In the genomic region with DNA sequence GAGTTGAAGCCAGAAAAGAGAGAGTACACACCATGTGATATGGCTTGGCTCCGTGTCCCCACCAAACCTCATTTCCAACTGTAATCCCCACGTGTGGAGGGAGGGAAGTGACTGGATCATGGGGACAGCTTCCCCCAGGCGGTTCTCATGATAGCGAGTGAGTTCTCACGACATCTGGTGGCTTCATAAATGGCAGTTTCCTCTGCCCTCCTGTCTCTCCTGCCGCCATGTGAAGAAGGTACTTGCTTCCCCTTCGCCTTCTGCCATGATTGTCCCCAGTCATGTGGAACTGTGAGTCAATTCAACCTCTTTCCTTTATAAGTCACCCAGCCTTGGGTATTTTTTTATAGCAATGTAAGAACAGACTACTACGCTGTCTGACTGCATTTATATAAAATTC, we compare ENCODE assay signal across 14 cellular contexts. TPM values are rescaled to one million over a fixed set of nuclear protein-coding genes. Genes with fewer than 3 reads are reported as not detected.
A peak's percentile ranks its signal among the peaks of the same experiment; 100 is the strongest.
DNase-seq lines count a peak whose midpoint lies in the region; ATAC-seq, FAIRE-seq and TF ChIP-seq lines count a peak whose summit lies in the region.
"Had no signal": no experiment of that assay in that cellular context is flagged by ENCODE, and none has a peak within 500 bp of the region (broad histone marks: within the 10 kb centered on the region; RNA-seq: fewer than 3 reads in every experiment).

No MANE protein-coding gene starts in this region.

- H3K27ac ChIP-seq in left ventricle myocardium inferior (replicated peaks): peak overlapping the region; percentile 61
- H3K27ac ChIP-seq in Panc1 (ENCODE audit: low read length): peak overlapping the region; percentile 53
- H3K27ac ChIP-seq: PC-9 had no signal

- H3K4me3 ChIP-seq in left ventricle myocardium inferior (peak overlapping the region; percentile 19), Panc1 (ENCODE audit: low read depth in 2 of 2, low read length in 2 of 2) (no peak overlapping the region)
- H3K4me3 ChIP-seq: ovary, PC-9 had no signal

- H3K27me3 ChIP-seq in left ventricle myocardium inferior (ENCODE audit: low read depth): no peaks in the 10 kb centered on the region
- H3K27me3 ChIP-seq in Panc1 (ENCODE audit: control insufficient read depth, insufficient read depth, low read length): no peaks in the 10 kb centered on the region
- H3K27me3 ChIP-seq: heart right ventricle, ovary had no signal

- no TSS peak for BruUV-seq in Panc1 (replicated peaks; lab: Mats Ljungman, UMichigan)

- H3K27ac Mint-ChIP-seq in stimulated activated memory B cell treated with anti-CD40 and anti-IgM and Interleukin-4, amounts not matched to agents 10 μg/mL and 1 μg/mL and 100 μg/mL, for 72 hours: peak overlapping the region; percentile 53
- peak overlapping the region in 1 of 2 donors; percentile 24 for H3K27ac Mint-ChIP-seq in stimulated activated naive CD8-positive, alpha-beta T cell treated with anti-CD3 and anti-CD28 coated beads, Interleukin-15, amount 100 ng/mL, for 72 hours
- H3K27ac Mint-ChIP-seq: activated CD4-positive, alpha-beta memory T cell treated with anti-CD3 and anti-CD28 coated beads for 36 hours had no signal

- CTCF ChIA-PET in Panc1 (lab: Charles Lee): interaction anchor here (1.1 kb wide), 1 partner anchor 29 kb away, joined by 3 read pairs; no protein-coding TSS in a partner anchor

- in situ Hi-C loops in Panc1 (cut with HindIII; ENCODE audit: low pct_unique_long_range_greater_than_20kb, low sequenced_read_pairs): no loop called here

- H3K4me1 Mint-ChIP-seq in stimulated activated memory B cell treated with anti-CD40 and anti-IgM and Interleukin-4, amounts not matched to agents 10 μg/mL and 1 μg/mL and 100 μg/mL, for 72 hours: peaks cover 56% of the 10 kb centered on the region
- H3K4me1 Mint-ChIP-seq in stimulated activated naive CD8-positive, alpha-beta T cell treated with anti-CD3 and anti-CD28 coated beads, Interleukin-15, amount 100 ng/mL, for 72 hours: peaks cover 62% of the 10 kb centered on the region

- H3K36me3 Mint-ChIP-seq in stimulated activated memory B cell treated with anti-CD40 and anti-IgM and Interleukin-4, amounts not matched to agents 10 μg/mL and 1 μg/mL and 100 μg/mL, for 72 hours: peaks cover 15% of the 10 kb centered on the region
- H3K36me3 Mint-ChIP-seq: activated CD4-positive, alpha-beta memory T cell treated with anti-CD3 and anti-CD28 coated beads for 36 hours had no signal

- DNase-seq in left ventricle myocardium inferior (no peak), left cardiac atrium (no peak), Panc1 (ENCODE audit: low read depth, low spot score) (no peak), foreskin melanocyte (peak; percentile 71), NCI-H69 (lab: John Stamatoyannopoulos, UW) (no peak), RCC 7860 (ENCODE audit: low spot score) (no peak)
- no peak for DNase-seq in stimulated activated naive CD8-positive, alpha-beta T cell treated with anti-CD3 and anti-CD28 coated beads, Interleukin-15, amount 100 ng/mL, for 72 hours
- DNase-seq: activated CD4-positive, alpha-beta memory T cell treated with anti-CD3 and anti-CD28 coated beads for 36 hours; activated effector memory CD4-positive, alpha-beta T cell treated with anti-CD3 and anti-CD28 coated beads, Interleukin-2, amount 50 U/mL, for 16 hours; PC-9 had no signal

- H3K9me3 ChIP-seq in left ventricle myocardium inferior (replicated peaks): no peaks in the 10 kb centered on the region
- H3K9me3 ChIP-seq in Panc1 (ENCODE audit: control insufficient read depth, insufficient read depth, low read depth, low read length): no peaks in the 10 kb centered on the region
- H3K9me3 ChIP-seq: heart right ventricle, ovary had no signal

- POLR2A ChIA-PET in Panc1 (lab: Charles Lee): no interaction called here

- no peak for FAIRE-seq in RCC 7860 (lab: Jason Lieb, UNC)
- FAIRE-seq: H1 had no signal

- H3K36me3 ChIP-seq in left ventricle myocardium inferior (no peaks in the 10 kb centered on the region), Panc1 (ENCODE audit: control insufficient read depth, insufficient read depth, low read length) (no peaks in the 10 kb centered on the region)
- H3K36me3 ChIP-seq: heart right ventricle, ovary had no signal

- peaks cover 64% of the 10 kb centered on the region for H3K4me1 ChIP-seq in left ventricle myocardium inferior
- H3K4me1 ChIP-seq in Panc1 (ENCODE audit: control insufficient read depth, insufficient read depth, low read length): peaks cover 29% of the 10 kb centered on the region

- H3K4me3 Mint-ChIP-seq in stimulated activated memory B cell treated with anti-CD40 and anti-IgM and Interleukin-4, amounts not matched to agents 10 μg/mL and 1 μg/mL and 100 μg/mL, for 72 hours: no peak overlapping the region
- H3K4me3 Mint-ChIP-seq in stimulated activated naive CD8-positive, alpha-beta T cell treated with anti-CD3 and anti-CD28 coated beads, Interleukin-15, amount 100 ng/mL, for 72 hours: no peak overlapping the region
- H3K4me3 Mint-ChIP-seq: activated CD4-positive, alpha-beta memory T cell treated with anti-CD3 and anti-CD28 coated beads for 36 hours had no signal

- TF ChIP-seq CTCF in left ventricle myocardium inferior (IDR thresholded peaks at IDR 0.05; ENCODE audit: borderline replicate concordance) (no peak), Panc1 (IDR thresholded peaks at IDR 0.05) (no peak)

- no peaks in the 10 kb centered on the region for H3K27me3 Mint-ChIP-seq in stimulated activated memory B cell treated with anti-CD40 and anti-IgM and Interleukin-4, amounts not matched to agents 10 μg/mL and 1 μg/mL and 100 μg/mL, for 72 hours
- no peaks in the 10 kb centered on the region for H3K27me3 Mint-ChIP-seq in stimulated activated naive CD8-positive, alpha-beta T cell treated with anti-CD3 and anti-CD28 coated beads, Interleukin-15, amount 100 ng/mL, for 72 hours
- H3K27me3 Mint-ChIP-seq: activated CD4-positive, alpha-beta memory T cell treated with anti-CD3 and anti-CD28 coated beads for 36 hours had no signal

- peaks cover 9% of the 10 kb centered on the region for H3K9me3 Mint-ChIP-seq in stimulated activated memory B cell treated with anti-CD40 and anti-IgM and Interleukin-4, amounts not matched to agents 10 μg/mL and 1 μg/mL and 100 μg/mL, for 72 hours
- H3K9me3 Mint-ChIP-seq in stimulated activated naive CD8-positive, alpha-beta T cell treated with anti-CD3 and anti-CD28 coated beads, Interleukin-15, amount 100 ng/mL, for 72 hours: no peaks in the 10 kb centered on the region
- H3K9me3 Mint-ChIP-seq: activated CD4-positive, alpha-beta memory T cell treated with anti-CD3 and anti-CD28 coated beads for 36 hours had no signal

- intact Hi-C loops in left ventricle myocardium inferior (cut with micrococcal nuclease): loop anchor here (10.0 kb wide), 1 partner anchor 109 kb away; no protein-coding TSS in a partner anchor
- intact Hi-C loops in left cardiac atrium (cut with DNase I): loop anchor here in 1 of 2 donors (5.0 kb wide), 1 partner anchor 37 kb away; no protein-coding TSS in a partner anchor
- intact Hi-C loops in Panc1 (cut with micrococcal nuclease; ENCODE audit: unreplicated experiment): no loop called here

- ATAC-seq in left cardiac atrium (no peak), Panc1 (no peak)
- ATAC-seq in stimulated activated memory B cell treated with anti-CD40 and anti-IgM and Interleukin-4, amounts not matched to agents 10 μg/mL and 1 μg/mL and 100 μg/mL, for 72 hours: no peak
- ATAC-seq in stimulated activated naive CD8-positive, alpha-beta T cell treated with anti-CD3 and anti-CD28 coated beads, Interleukin-15, amount 100 ng/mL, for 72 hours: no peak

RNA-seq across cellular contexts. Expression of gene TAF4, which starts 40.3 kb away (rescaled TPM):
- total RNA-seq in left ventricle myocardium inferior: 11.8 TPM
- 1 to 10 TPM; 8.8 to 9.3 TPM for total RNA-seq in left cardiac atrium
- total RNA-seq in Panc1 (2021; ENCODE audit: unreplicated experiment): 21.0 TPM
- polyA plus RNA-seq in Panc1 (2012; ENCODE audit: insufficient read length): 27.9 TPM
